Comparison of ENCODE assay signal across 1 cellular context in the genomic region with DNA sequence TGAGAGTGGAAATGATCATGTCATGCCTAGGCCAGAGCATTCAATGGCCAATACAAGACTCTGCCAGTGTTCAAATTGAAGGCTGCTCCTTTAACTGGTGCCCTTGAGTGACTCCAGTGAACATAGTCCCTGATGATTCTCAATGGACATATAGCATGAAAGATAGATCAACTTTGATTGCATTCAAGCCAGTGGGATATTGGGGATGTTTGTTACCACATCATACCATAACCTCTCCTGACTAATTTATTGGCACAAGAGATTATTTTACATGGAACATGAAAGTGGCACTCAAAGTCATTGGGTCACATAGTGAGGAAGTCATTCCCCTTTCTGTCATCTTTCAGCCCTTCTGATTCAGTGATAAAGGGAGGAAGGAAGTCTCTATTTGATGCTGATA.
A peak's percentile ranks its signal among the peaks of the same experiment; 100 is the strongest.
TF ChIP-seq lines count a peak whose summit lies in the region.

No MANE protein-coding gene starts in this region.

TF ChIP-seq in HepG2, 621 proteins besides CTCF, POLR2A, EP300 and RAD21 (continued from another document):
- TF ChIP-seq, protein P1, sequence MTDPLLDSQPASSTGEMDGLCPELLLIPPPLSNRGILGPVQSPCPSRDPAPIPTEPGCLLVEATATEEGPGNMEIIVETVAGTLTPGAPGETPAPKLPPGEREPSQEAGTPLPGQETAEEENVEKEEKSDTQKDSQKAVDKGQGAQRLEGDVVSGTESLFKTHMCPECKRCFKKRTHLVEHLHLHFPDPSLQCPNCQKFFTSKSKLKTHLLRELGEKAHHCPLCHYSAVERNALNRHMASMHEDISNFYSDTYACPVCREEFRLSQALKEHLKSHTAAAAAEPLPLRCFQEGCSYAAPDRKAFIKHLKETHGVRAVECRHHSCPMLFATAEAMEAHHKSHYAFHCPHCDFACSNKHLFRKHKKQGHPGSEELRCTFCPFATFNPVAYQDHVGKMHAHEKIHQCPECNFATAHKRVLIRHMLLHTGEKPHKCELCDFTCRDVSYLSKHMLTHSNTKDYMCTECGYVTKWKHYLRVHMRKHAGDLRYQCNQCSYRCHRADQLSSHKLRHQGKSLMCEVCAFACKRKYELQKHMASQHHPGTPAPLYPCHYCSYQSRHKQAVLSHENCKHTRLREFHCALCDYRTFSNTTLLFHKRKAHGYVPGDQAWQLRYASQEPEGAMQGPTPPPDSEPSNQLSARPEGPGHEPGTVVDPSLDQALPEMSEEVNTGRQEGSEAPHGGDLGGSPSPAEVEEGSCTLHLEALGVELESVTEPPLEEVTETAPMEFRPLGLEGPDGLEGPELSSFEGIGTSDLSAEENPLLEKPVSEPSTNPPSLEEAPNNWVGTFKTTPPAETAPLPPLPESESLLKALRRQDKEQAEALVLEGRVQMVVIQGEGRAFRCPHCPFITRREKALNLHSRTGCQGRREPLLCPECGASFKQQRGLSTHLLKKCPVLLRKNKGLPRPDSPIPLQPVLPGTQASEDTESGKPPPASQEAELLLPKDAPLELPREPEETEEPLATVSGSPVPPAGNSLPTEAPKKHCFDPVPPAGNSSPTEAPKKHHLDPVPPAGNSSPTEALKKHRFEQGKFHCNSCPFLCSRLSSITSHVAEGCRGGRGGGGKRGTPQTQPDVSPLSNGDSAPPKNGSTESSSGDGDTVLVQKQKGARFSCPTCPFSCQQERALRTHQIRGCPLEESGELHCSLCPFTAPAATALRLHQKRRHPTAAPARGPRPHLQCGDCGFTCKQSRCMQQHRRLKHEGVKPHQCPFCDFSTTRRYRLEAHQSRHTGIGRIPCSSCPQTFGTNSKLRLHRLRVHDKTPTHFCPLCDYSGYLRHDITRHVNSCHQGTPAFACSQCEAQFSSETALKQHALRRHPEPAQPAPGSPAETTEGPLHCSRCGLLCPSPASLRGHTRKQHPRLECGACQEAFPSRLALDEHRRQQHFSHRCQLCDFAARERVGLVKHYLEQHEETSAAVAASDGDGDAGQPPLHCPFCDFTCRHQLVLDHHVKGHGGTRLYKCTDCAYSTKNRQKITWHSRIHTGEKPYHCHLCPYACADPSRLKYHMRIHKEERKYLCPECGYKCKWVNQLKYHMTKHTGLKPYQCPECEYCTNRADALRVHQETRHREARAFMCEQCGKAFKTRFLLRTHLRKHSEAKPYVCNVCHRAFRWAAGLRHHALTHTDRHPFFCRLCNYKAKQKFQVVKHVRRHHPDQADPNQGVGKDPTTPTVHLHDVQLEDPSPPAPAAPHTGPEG (CRISPR knock-in tag; IDR thresholded peaks at IDR 0.05): no peak
- TF ChIP-seq XBP1 (CRISPR knock-in tag; IDR thresholded peaks at IDR 0.05) (no peak), RBAK (CRISPR knock-in tag; IDR thresholded peaks at IDR 0.05) (peak; percentile 43; the same call in 1 of the 2 replicates), KDM3A (CRISPR knock-in tag; IDR thresholded peaks at IDR 0.05; ENCODE audit: low read depth) (no peak), JUNB (CRISPR knock-in tag; IDR thresholded peaks at IDR 0.05; ENCODE audit: borderline replicate concordance) (no peak), NCOA1 (CRISPR knock-in tag; IDR thresholded peaks at IDR 0.05) (0 out of 2 replicates have a peak, but pooled peaks have one; percentile 3), ZNF253 (CRISPR knock-in tag; IDR thresholded peaks at IDR 0.05; ENCODE audit: borderline replicate concordance) (no peak)
